Comparison of ENCODE assay signal across 10 cellular contexts in the genomic region with DNA sequence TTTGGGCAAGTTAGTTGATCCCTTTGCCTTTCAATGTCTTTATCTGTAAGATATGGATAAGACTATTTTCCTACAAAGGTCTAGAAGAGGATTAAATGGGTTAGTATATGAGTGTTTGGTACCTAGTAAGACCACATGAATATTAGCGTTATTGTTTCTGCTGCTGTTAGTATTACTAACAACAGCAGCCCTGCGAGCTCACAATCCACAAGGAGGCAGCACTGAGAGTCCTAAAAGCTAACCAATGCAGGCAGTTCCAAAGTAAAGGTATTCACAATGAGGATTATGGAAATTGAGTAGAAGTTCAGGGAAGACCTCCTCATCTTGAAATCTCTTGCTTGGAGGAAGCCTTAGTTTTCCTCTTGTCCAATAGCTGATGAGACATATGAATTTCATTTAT.
DNase-seq lines count a peak whose midpoint lies in the region; ATAC-seq and TF ChIP-seq lines count a peak whose summit lies in the region.
"Had no signal": no experiment of that assay in that cellular context is flagged by ENCODE, and none has a peak within 500 bp of the region (broad histone marks: within the 10 kb centered on the region; RNA-seq: fewer than 3 reads in every experiment).

No MANE protein-coding gene starts in this region.

- H3K9me3 ChIP-seq in liver (ENCODE audit: control insufficient read depth in 4 of 4, low read length in 3 of 4), result no peaks in the 10 kb centered on the region
- H3K9me3 ChIP-seq: right atrium auricular region had no signal

- no peak overlapping the region for H3K27ac ChIP-seq in liver (ENCODE audit: low read depth in 1 of 2, low read length in 2 of 2)
- H3K27ac ChIP-seq: right atrium auricular region had no signal

- 61% methylated on average over 2 of the region's 2 CpGs for WGBS in liver

- ATAC-seq in GM18870 (IDR thresholded peaks at IDR 0.05; ENCODE audit: unreplicated experiment) (no peak), GM18517 (IDR thresholded peaks at IDR 0.05; ENCODE audit: unreplicated experiment) (no peak)

- no peaks in the 10 kb centered on the region for H3K4me1 ChIP-seq in liver (ENCODE audit: control insufficient read depth in 4 of 4, insufficient read depth in 4 of 4, low read length in 3 of 4)
- H3K4me1 ChIP-seq: right atrium auricular region had no signal

- DNase-seq in ELR (ENCODE audit: low read depth) (peak; percentile 17), HT-29 (ENCODE audit: low spot score) (peak; percentile 58), SW480 (ENCODE audit: low spot score) (peak; percentile 30), HPDE6-E6E7 (ENCODE audit: extremely low spot score) (no peak), NCI-H1105 treated with DMSO at 0.1 percent for 48 hours (lab: John Stamatoyannopoulos, UW) (no peak)
- DNase-seq: NCI-H2107 had no signal

- peak; percentile 33 for TF ChIP-seq CTCF in liver (IDR thresholded peaks at IDR 0.05; ENCODE audit: low read depth, low read length, missing input control)

- no peak overlapping the region for H3K9ac ChIP-seq in liver (ENCODE audit: low read depth in 1 of 2, low read length in 2 of 2)

- no peaks in the 10 kb centered on the region for H3K36me3 ChIP-seq in liver (ENCODE audit: control insufficient read depth in 4 of 4, insufficient read depth in 3 of 4, low read depth in 1 of 4, low read length in 3 of 4)
- H3K36me3 ChIP-seq: right atrium auricular region had no signal

- TF ChIP-seq RAD21 in liver (IDR thresholded peaks at IDR 0.05), result peak; percentile 46 to 72

- H3K4me3 ChIP-seq in liver (ENCODE audit: low read depth in 1 of 3, low read length in 3 of 3), result no peak overlapping the region
- H3K4me3 ChIP-seq: right atrium auricular region had no signal

- no peaks in the 10 kb centered on the region for H3K27me3 ChIP-seq in liver (ENCODE audit: control insufficient read depth in 4 of 4, insufficient read depth in 4 of 4, low read length in 3 of 4)
- H3K27me3 ChIP-seq: right atrium auricular region had no signal

TF ChIP-seq in liver, 16 proteins besides CTCF, POLR2A, EP300 and RAD21:
- TF ChIP-seq FOXA2 (IDR thresholded peaks at IDR 0.05) (no peak), EGR1 (IDR thresholded peaks at IDR 0.05; ENCODE audit: low read depth in 2 of 2) (no peak), MAX (IDR thresholded peaks at IDR 0.05) (no peak), FOXA1 (IDR thresholded peaks at IDR 0.05) (no peak)

Comparison
In these comparisons a context has a peak if more than half of its experiments do, and no peak if none do; other contexts are left out.
1. DNase-seq: peak in ELR (single experiment), HT-29 (single experiment) and SW480 (single experiment); none in HPDE6-E6E7 (single experiment) and NCI-H1105 treated with DMSO at 0.1 percent for 48 hours (single experiment).